9 cellular contexts compared by ENCODE assay signal in the genomic region with DNA sequence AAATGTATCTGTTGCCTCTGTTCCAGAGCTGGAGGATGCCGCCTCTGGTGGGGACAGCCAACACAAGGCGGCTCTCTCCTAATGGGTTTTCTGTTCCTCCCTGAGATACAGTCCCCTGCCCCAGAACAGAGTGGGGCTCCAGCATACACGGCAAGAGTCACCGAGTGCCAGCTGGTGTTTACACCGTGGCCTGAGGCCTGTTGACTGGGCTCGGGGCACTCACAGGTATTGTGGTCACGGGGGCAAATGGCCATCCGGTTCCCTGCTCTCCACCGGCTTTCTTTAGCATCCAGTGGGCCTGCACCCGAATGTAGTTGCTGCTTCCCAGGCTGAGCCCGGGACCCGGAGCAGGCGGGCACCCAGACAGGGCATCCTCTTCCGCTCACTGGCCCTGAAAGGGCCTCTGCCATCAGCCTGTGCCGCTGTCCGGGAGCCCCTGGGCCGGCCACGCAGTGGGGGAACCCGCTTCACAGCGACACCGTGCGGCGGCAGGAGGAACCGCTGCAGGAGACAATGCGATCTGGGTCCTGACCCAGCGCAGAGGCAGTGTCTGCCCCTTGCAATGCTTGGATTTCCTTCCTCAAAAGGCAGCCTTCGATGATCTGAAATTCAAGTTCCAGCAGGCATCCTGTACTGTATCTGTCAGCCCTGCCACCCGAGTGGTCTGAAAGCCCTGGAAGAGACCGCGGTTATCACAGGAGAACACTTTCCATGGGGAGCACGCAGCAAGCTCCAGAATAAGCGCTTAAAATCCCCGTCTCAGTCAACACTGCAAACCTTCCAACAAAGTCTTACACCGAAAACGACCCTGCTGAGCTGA. TPM values are rescaled to one million over a fixed set of nuclear protein-coding genes. Genes with fewer than 3 reads are reported as not detected.
DNase-seq lines count a peak whose midpoint lies in the region; ATAC-seq and TF ChIP-seq lines count a peak whose summit lies in the region.
"Had no signal": no experiment of that assay in that cellular context is flagged by ENCODE, and none has a peak within 500 bp of the region (broad histone marks: within the 10 kb centered on the region; RNA-seq: fewer than 3 reads in every experiment).

No MANE protein-coding gene starts in this region.

- H3K4me3 Mint-ChIP-seq in CD4-positive, alpha-beta memory T cell: peak overlapping the region in 2 of 8 donors; percentile 26 to 44

- H3K4me1 ChIP-seq in CD4-positive, alpha-beta memory T cell (ENCODE audit: insufficient read depth, low read length): peaks cover 8% of the 10 kb centered on the region

- DNase-seq in CD4-positive, alpha-beta memory T cell: peak; percentile 48 to 66 (median 51)
- DNase-seq in HK-2 (ENCODE audit: unreplicated experiment) (peak; percentile 46), UCSD-AML1 (lab: John Stamatoyannopoulos, UW; ENCODE audit: unreplicated experiment) (peak; percentile 73), astrocyte of the spinal cord (ENCODE audit: low read depth, low spot score) (peak; percentile 15), iPS-NIHi7 (ENCODE audit: extremely low spot score) (peak; percentile 95)
- peak; percentile 43 for DNase-seq in stimulated activated CD4-positive, alpha-beta T cell treated with anti-CD3 and anti-CD28 coated beads, Interleukin-1b, Interleukin-23, amount 100 ng/mL, for 48 hours

- peaks cover 8% of the 10 kb centered on the region for H3K27me3 ChIP-seq in CD4-positive, alpha-beta memory T cell (ENCODE audit: insufficient read depth, low read length)

- CTCF ChIA-PET in CD4-positive, alpha-beta memory T cell (lab: Charles Lee; ENCODE audit: partially characterized antibody): interaction anchor here (0.6 to 7.3 kb wide), 8 partner anchors 9 to 82 kb away, joined by 3 to 53 read pairs (median 4); a partner anchor contains a TSS

- TF ChIP-seq CTCF in astrocyte of the spinal cord (IDR thresholded peaks at IDR 0.05; ENCODE audit: low read depth, low read length): peak; percentile 96

- peaks cover 0 to 9% (median 7%) of the 10 kb centered on the region in 4 donors for H3K4me1 Mint-ChIP-seq in CD4-positive, alpha-beta memory T cell

- H3K27ac Mint-ChIP-seq in CD4-positive, alpha-beta memory T cell: peak overlapping the region in 2 of 7 donors; percentile 37 to 83

- H3K36me3 ChIP-seq in CD4-positive, alpha-beta memory T cell (ENCODE audit: insufficient read depth, low read length): no peaks in the 10 kb centered on the region

- H3K9me3 ChIP-seq in CD4-positive, alpha-beta memory T cell (ENCODE audit: control insufficient read depth in 1 of 2, low read length in 2 of 2): no peaks in the 10 kb centered on the region

- peaks cover 19 to 26% of the 10 kb centered on the region in 2 donors for H3K27me3 Mint-ChIP-seq in CD4-positive, alpha-beta memory T cell

- no peak overlapping the region for H3K27ac ChIP-seq in CD4-positive, alpha-beta memory T cell (ENCODE audit: low read depth, low read length)
- H3K27ac ChIP-seq: skin epidermis had no signal

- intact Hi-C loops in CD4-positive, alpha-beta memory T cell (cut with micrococcal nuclease): loop anchor here (1.0 to 2.0 kb wide), 2 partner anchors 34 to 82 kb away; no protein-coding TSS in a partner anchor

- in situ Hi-C loops in astrocyte of the spinal cord (cut with HindIII; ENCODE audit: low sequenced_read_pairs): no loop called here

- no peaks in the 10 kb centered on the region for H3K9me3 Mint-ChIP-seq in CD4-positive, alpha-beta memory T cell

- POLR2A ChIA-PET in CD4-positive, alpha-beta memory T cell (lab: Charles Lee; ENCODE audit: partially characterized antibody): interaction anchor here (1.7 kb wide), 1 partner anchor 54 kb away, joined by 3 read pairs; no protein-coding TSS in a partner anchor

- H3K36me3 Mint-ChIP-seq in CD4-positive, alpha-beta memory T cell: no peaks in the 10 kb centered on the region

- ATAC-seq in HG03095 (IDR thresholded peaks at IDR 0.05; ENCODE audit: unreplicated experiment) (no peak), HG03039 (IDR thresholded peaks at IDR 0.05; ENCODE audit: unreplicated experiment) (no peak)

- H3K4me3 ChIP-seq in CD4-positive, alpha-beta memory T cell (ENCODE audit: low read length in 2 of 2): no peak overlapping the region
- no peak overlapping the region for H3K4me3 ChIP-seq in astrocyte of the spinal cord (ENCODE audit: low read depth, low read length)
- H3K4me3 ChIP-seq: skin epidermis had no signal

RNA-seq across cellular contexts. Expression of a gene that starts 0.9 kb away (rescaled TPM):
- not detected for total RNA-seq in CD4-positive, alpha-beta memory T cell
- polyA plus RNA-seq in CD4-positive, alpha-beta memory T cell: not detected

RNA-seq across cellular contexts. Expression of a gene that starts 6.8 kb away (rescaled TPM):
- not detected for total RNA-seq in CD4-positive, alpha-beta memory T cell
- not detected for polyA plus RNA-seq in CD4-positive, alpha-beta memory T cell

RNA-seq across cellular contexts. Expression of a gene that starts 20.5 kb away (rescaled TPM):
- total RNA-seq in CD4-positive, alpha-beta memory T cell: not detected
- polyA plus RNA-seq in CD4-positive, alpha-beta memory T cell: not detected

RNA-seq across cellular contexts. Expression of a gene that starts 30.6 kb away (rescaled TPM):
- total RNA-seq in CD4-positive, alpha-beta memory T cell: not detected
- not detected for polyA plus RNA-seq in CD4-positive, alpha-beta memory T cell

RNA-seq across cellular contexts. Expression of a gene that starts 43.6 kb away (rescaled TPM):
- total RNA-seq in CD4-positive, alpha-beta memory T cell: not detected
- under 1 TPM in 1 of 2 donors, not detected in 1; 0.29 TPM for polyA plus RNA-seq in CD4-positive, alpha-beta memory T cell

Comparison
In these comparisons a context has a peak if more than half of its experiments do, and no peak if none do; other contexts are left out.
1. DNase-seq: peak in every context shown above with its lines; median percentile 95 in iPS-NIHi7; 73 in UCSD-AML1; 51 in CD4-positive, alpha-beta memory T cell; 46 in HK-2; 43 in stimulated activated CD4-positive, alpha-beta T cell treated with anti-CD3 and anti-CD28 coated beads, Interleukin-1b, Interleukin-23, amount 100 ng/mL, for 48 hours; 15 in astrocyte of the spinal cord.